Comparison of ENCODE assay signal across 14 cellular contexts in the genomic region with DNA sequence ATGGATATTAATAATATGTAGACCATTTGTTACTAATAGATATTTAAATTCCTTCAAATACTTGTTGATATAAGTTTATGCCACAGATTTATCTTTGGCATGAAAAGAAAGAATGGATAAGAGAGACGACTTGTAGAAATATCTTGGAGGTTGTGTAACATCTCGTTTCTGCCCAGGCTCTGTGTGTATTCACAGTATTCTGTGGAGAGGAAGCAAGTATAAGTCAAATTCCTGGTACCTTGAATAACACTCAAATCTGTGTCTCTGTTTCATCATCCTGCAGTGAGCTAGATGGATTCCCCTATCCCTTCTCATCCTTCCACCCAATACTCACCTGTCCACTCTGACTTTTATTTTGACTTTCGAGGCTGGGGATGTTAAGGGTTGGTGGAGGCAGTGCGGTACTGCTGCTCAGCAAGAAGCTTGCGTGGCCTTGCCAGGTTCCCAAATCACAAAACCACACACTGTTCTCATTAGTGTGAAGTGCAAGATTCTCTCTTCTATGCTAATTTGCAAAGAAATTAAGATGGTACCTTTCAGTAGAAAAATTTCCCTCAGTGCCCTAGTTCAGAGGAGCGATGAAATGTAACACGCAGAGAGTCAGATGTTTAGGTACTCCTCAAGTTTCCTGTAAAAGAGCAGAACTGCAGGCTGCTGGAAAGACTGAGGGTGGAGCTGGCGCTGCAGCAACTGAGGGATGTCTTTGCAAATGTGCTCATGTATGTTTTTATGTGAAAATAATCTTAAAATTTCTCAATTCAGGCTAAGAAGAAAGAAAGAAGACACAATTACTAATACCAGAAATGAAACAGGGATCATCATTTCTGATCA. TPM values are rescaled to one million over a fixed set of nuclear protein-coding genes. Genes with fewer than 3 reads are reported as not detected.
DNase-seq lines count a peak whose midpoint lies in the region; ATAC-seq and TF ChIP-seq lines count a peak whose summit lies in the region.
"Had no signal": no experiment of that assay in that cellular context is flagged by ENCODE, and none has a peak within 500 bp of the region (broad histone marks: within the 10 kb centered on the region; RNA-seq: fewer than 3 reads in every experiment).

No MANE protein-coding gene starts in this region.

- H2AFZ ChIP-seq in SK-N-SH (ENCODE audit: low read depth): no peak overlapping the region

- POLR2A ChIA-PET in SK-N-SH (lab: Yijun Ruan, JAX): no interaction called here

- no peak overlapping the region for H3K27ac ChIP-seq in SK-N-SH (ENCODE audit: low read depth in 2 of 2, low read length in 1 of 2)
- H3K27ac ChIP-seq in brain microvascular endothelial cell: no peak overlapping the region
- H3K27ac ChIP-seq in temporal lobe (ENCODE audit: low read depth, low read length): peak overlapping the region; percentile 78
- H3K27ac ChIP-seq: thoracic aorta had no signal

- H4K20me1 ChIP-seq in SK-N-SH (ENCODE audit: insufficient read depth): no peaks in the 10 kb centered on the region

- no peaks in the 10 kb centered on the region for H3K9me3 ChIP-seq in SK-N-SH
- H3K9me3 ChIP-seq: mucosa of descending colon, thoracic aorta had no signal

- in situ Hi-C loops in brain microvascular endothelial cell (cut with HindIII; ENCODE audit: low pct_ligation_motif_present, low sequenced_read_pairs): no loop called here

- WGBS in SK-N-SH (ENCODE audit: low lambda C conversion rate): 44% methylated on average over 8 of the region's 8 CpGs

- H3K4me3 ChIP-seq in SK-N-SH (ENCODE audit: low read depth in 2 of 2, low read length in 1 of 2) (no peak overlapping the region), brain microvascular endothelial cell (ENCODE audit: low read depth, low read length) (no peak overlapping the region)
- H3K4me3 ChIP-seq: mucosa of descending colon, thoracic aorta had no signal

- TF ChIP-seq CTCF in SK-N-SH (IDR thresholded peaks at IDR 0.05): no peak; the same call in 1 of the 2 replicates
- peak; percentile 86 for TF ChIP-seq CTCF in brain microvascular endothelial cell (IDR thresholded peaks at IDR 0.05; ENCODE audit: low read depth, low read length, missing control alignments)

- H3K9ac ChIP-seq in SK-N-SH: no peak overlapping the region

- ATAC-seq in SK-N-SH treated with all-trans-retinoic acid at 6 μM for 48 hours (no peak), GM19395 (IDR thresholded peaks at IDR 0.05; ENCODE audit: unreplicated experiment) (no peak)
- ATAC-seq: mucosa of descending colon had no signal

- H3K9me2 ChIP-seq in SK-N-SH: no peaks in the 10 kb centered on the region

- no peak overlapping the region for H3K4me2 ChIP-seq in SK-N-SH

- H3K36me3 ChIP-seq in SK-N-SH (replicated peaks in 1 of 2; ENCODE audit: control insufficient read depth in 1 of 2, insufficient read depth in 2 of 2, low read length in 1 of 2): no peaks in the 10 kb centered on the region
- H3K36me3 ChIP-seq in brain microvascular endothelial cell (replicated peaks): no peaks in the 10 kb centered on the region
- H3K36me3 ChIP-seq: thoracic aorta had no signal

- peak; percentile 36 for DNase-seq in SK-N-SH
- peak; percentile 47 for DNase-seq in brain microvascular endothelial cell
- DNase-seq in inferior parietal cortex (ENCODE audit: extremely low spot score): peak; percentile 71
- DNase-seq in DMS53 (lab: John Stamatoyannopoulos, UW): no peak
- no peak for DNase-seq in SKM-1 treated with dmso at 0.1 percent for 144 hours (lab: John Stamatoyannopoulos, UW; ENCODE audit: unreplicated experiment)
- DNase-seq: activated CD4-positive, alpha-beta T cell treated with anti-CD3 and anti-CD28 coated beads for 4 hours; mucosa of descending colon; NCI-H187; stimulated activated CD4-positive, alpha-beta T cell treated with anti-CD3 and anti-CD28 coated beads, Interleukin-2, amount 100 ng/mL, for 48 hours had no signal

- peak; percentile 81 for TF ChIP-seq RAD21 in SK-N-SH (IDR thresholded peaks at IDR 0.05; ENCODE audit: low read length)

- no peaks in the 10 kb centered on the region for H3K4me1 ChIP-seq in SK-N-SH (ENCODE audit: control insufficient read depth in 1 of 2, insufficient read depth in 2 of 2, low read depth in 1 of 2, low read length in 1 of 2)

- no peaks in the 10 kb centered on the region for H3K79me2 ChIP-seq in SK-N-SH (ENCODE audit: insufficient read depth)

- no peaks in the 10 kb centered on the region for H3F3A ChIP-seq in SK-N-SH (replicated peaks; ENCODE audit: insufficient read depth)

- H3K27me3 ChIP-seq in SK-N-SH (ENCODE audit: insufficient read depth) (no peaks in the 10 kb centered on the region), brain microvascular endothelial cell (replicated peaks) (no peaks in the 10 kb centered on the region)

- no peak for TF ChIP-seq EP300 in SK-N-SH (IDR thresholded peaks at IDR 0.05; ENCODE audit: borderline replicate concordance in 1 of 2, low read depth in 1 of 2, low read length in 1 of 2)

- CTCF ChIA-PET in SK-N-SH (lab: Yijun Ruan, JAX): interaction anchor here (0.7 to 1.4 kb wide), 2 partner anchors 13 to 20 kb away, joined by 3 to 7 read pairs; no protein-coding TSS in a partner anchor

TF ChIP-seq in SK-N-SH, 30 proteins besides CTCF, POLR2A, EP300 and RAD21:
- TF ChIP-seq RXRA (IDR thresholded peaks at IDR 0.05; ENCODE audit: borderline replicate concordance, low read depth) (no peak), ZBTB33 (IDR thresholded peaks at IDR 0.05; ENCODE audit: borderline replicate concordance, low read depth) (no peak), SMC3 (IDR thresholded peaks at IDR 0.05; ENCODE audit: low read depth, low read length) (peak; percentile 42; the same call in 1 of the 2 replicates)
TF ChIP-seq in SK-N-SH: peak in this region for 1.

TF ChIP-seq in SK-N-SH treated with all-trans-retinoic acid at 6 μM for 48 hours, 23 proteins besides CTCF, POLR2A, EP300 and RAD21:
- TF ChIP-seq ZNF565 (CRISPR knock-in tag; conservative IDR thresholded peaks at IDR 0.05; ENCODE audit: low read depth): no peak
- TF ChIP-seq ZFP30 (CRISPR knock-in tag; IDR thresholded peaks at IDR 0.05): no peak
- TF ChIP-seq, protein P1, sequence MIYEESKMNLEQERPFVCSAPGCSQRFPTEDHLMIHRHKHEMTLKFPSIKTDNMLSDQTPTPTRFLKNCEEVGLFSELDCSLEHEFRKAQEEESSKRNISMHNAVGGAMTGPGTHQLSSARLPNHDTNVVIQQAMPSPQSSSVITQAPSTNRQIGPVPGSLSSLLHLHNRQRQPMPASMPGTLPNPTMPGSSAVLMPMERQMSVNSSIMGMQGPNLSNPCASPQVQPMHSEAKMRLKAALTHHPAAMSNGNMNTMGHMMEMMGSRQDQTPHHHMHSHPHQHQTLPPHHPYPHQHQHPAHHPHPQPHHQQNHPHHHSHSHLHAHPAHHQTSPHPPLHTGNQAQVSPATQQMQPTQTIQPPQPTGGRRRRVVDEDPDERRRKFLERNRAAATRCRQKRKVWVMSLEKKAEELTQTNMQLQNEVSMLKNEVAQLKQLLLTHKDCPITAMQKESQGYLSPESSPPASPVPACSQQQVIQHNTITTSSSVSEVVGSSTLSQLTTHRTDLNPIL (CRISPR knock-in tag; IDR thresholded peaks at IDR 0.05; ENCODE audit: low read depth): no peak
- TF ChIP-seq ARNTL (CRISPR knock-in tag; IDR thresholded peaks at IDR 0.05; ENCODE audit: borderline replicate concordance, low read depth): no peak
- no peak for TF ChIP-seq CSDC2 (CRISPR knock-in tag; IDR thresholded peaks at IDR 0.05)
- TF ChIP-seq, protein P2, sequence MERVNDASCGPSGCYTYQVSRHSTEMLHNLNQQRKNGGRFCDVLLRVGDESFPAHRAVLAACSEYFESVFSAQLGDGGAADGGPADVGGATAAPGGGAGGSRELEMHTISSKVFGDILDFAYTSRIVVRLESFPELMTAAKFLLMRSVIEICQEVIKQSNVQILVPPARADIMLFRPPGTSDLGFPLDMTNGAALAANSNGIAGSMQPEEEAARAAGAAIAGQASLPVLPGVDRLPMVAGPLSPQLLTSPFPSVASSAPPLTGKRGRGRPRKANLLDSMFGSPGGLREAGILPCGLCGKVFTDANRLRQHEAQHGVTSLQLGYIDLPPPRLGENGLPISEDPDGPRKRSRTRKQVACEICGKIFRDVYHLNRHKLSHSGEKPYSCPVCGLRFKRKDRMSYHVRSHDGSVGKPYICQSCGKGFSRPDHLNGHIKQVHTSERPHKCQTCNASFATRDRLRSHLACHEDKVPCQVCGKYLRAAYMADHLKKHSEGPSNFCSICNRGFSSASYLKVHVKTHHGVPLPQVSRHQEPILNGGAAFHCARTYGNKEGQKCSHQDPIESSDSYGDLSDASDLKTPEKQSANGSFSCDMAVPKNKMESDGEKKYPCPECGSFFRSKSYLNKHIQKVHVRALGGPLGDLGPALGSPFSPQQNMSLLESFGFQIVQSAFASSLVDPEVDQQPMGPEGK (CRISPR knock-in tag; IDR thresholded peaks at IDR 0.05; ENCODE audit: borderline replicate concordance): no peak

RNA-seq across cellular contexts. Expression of gene ANKRD18A, which starts 42.6 kb away (rescaled TPM):
- polyA plus RNA-seq in SK-N-SH (2012; rRNA removed): 0.02 and 0.08 TPM in 2 replicates
- 0.08 and 0.13 TPM in 2 replicates for polyA plus RNA-seq in SK-N-SH (2012; cell fraction: cytosol; rRNA removed)
- polyA plus RNA-seq in SK-N-SH (2012; cell fraction: nucleus; rRNA removed): 0.21 and 1.7 TPM in 2 replicates
- total RNA-seq in temporal lobe: 1.2 TPM
- total RNA-seq: thoracic aorta had no signal

RNA-seq across cellular contexts. Expression of gene FAM240B, which starts 57.0 kb away (rescaled TPM):
- not detected in 2 replicates for polyA plus RNA-seq in SK-N-SH (2012; rRNA removed)
- polyA plus RNA-seq in SK-N-SH (2012; cell fraction: cytosol; rRNA removed): not detected in 2 replicates
- not detected in 2 replicates for polyA plus RNA-seq in SK-N-SH (2012; cell fraction: nucleus; rRNA removed)
- not detected for total RNA-seq in temporal lobe
- total RNA-seq: frontal cortex, mucosa of descending colon, thoracic aorta had no signal

Comparison
In these comparisons a context has a peak if more than half of its experiments do, and no peak if none do; other contexts are left out.
1. DNase-seq: peak in SK-N-SH (single experiment), brain microvascular endothelial cell (single experiment) and inferior parietal cortex (single experiment); none in DMS53 (single experiment) and SKM-1 treated with dmso at 0.1 percent for 144 hours (single experiment).